Comparison of ENCODE assay signal across 1 cellular context in the genomic region with DNA sequence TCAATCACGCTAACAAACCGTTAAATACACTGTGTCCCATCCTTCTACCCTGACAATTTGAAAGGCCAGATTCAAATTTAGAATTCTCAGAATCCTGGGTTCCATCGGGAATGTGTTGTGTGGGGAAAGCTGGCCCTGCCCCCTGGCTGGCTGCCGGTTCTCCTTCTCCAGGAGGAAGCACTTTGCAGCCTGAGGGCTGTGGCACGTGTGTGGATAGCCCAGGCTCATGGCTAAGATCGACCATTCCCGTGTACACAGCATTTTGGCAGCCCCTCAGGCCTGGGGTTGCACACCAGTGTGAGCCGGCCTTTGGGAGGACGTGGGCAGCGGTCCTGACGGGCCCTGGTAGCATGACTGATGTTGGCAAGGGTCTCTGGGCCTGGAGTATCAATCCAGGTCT.
TF ChIP-seq lines count a peak whose summit lies in the region.

No MANE protein-coding gene starts in this region.

TF ChIP-seq in HepG2, 621 proteins besides CTCF, POLR2A, EP300 and RAD21 (continued from another document):
- TF ChIP-seq, protein P1, sequence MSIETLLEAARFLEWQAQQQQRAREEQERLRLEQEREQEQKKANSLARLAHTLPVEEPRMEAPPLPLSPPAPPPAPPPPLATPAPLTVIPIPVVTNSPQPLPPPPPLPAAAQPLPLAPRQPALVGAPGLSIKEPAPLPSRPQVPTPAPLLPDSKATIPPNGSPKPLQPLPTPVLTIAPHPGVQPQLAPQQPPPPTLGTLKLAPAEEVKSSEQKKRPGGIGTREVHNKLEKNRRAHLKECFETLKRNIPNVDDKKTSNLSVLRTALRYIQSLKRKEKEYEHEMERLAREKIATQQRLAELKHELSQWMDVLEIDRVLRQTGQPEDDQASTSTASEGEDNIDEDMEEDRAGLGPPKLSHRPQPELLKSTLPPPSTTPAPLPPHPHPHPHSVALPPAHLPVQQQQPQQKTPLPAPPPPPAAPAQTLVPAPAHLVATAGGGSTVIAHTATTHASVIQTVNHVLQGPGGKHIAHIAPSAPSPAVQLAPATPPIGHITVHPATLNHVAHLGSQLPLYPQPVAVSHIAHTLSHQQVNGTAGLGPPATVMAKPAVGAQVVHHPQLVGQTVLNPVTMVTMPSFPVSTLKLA (IDR thresholded peaks at IDR 0.05): peak; percentile 52
- no peak for TF ChIP-seq HOXA9 (CRISPR knock-in tag; IDR thresholded peaks at IDR 0.05; ENCODE audit: borderline replicate concordance)
- TF ChIP-seq HES4 (CRISPR knock-in tag; IDR thresholded peaks at IDR 0.05; ENCODE audit: borderline replicate concordance): no peak
- TF ChIP-seq YEATS4 (CRISPR knock-in tag; IDR thresholded peaks at IDR 0.05; ENCODE audit: borderline replicate concordance): no peak
- no peak for TF ChIP-seq PCBP1 (IDR thresholded peaks at IDR 0.05; ENCODE audit: borderline replicate concordance, low read depth, low read length)
- TF ChIP-seq BHLHE40 (IDR thresholded peaks at IDR 0.05; ENCODE audit: low read length): 0 out of 2 replicates have a peak, but pooled peaks have one; percentile 42
- TF ChIP-seq TBL1XR1 (IDR thresholded peaks at IDR 0.05; ENCODE audit: borderline replicate concordance, low read length, partially characterized antibody): no peak
- TF ChIP-seq KMT2B (CRISPR knock-in tag; IDR thresholded peaks at IDR 0.05): no peak
- TF ChIP-seq ZNF552 (CRISPR knock-in tag; IDR thresholded peaks at IDR 0.05; ENCODE audit: borderline replicate concordance): 0 out of 2 replicates have a peak, but pooled peaks have one; percentile 22
- TF ChIP-seq, protein P2, sequence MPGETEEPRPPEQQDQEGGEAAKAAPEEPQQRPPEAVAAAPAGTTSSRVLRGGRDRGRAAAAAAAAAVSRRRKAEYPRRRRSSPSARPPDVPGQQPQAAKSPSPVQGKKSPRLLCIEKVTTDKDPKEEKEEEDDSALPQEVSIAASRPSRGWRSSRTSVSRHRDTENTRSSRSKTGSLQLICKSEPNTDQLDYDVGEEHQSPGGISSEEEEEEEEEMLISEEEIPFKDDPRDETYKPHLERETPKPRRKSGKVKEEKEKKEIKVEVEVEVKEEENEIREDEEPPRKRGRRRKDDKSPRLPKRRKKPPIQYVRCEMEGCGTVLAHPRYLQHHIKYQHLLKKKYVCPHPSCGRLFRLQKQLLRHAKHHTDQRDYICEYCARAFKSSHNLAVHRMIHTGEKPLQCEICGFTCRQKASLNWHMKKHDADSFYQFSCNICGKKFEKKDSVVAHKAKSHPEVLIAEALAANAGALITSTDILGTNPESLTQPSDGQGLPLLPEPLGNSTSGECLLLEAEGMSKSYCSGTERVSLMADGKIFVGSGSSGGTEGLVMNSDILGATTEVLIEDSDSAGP (CRISPR knock-in tag; IDR thresholded peaks at IDR 0.05; ENCODE audit: borderline replicate concordance): peak; percentile 50; the same call in 1 of the 2 replicates
- TF ChIP-seq, protein P3, sequence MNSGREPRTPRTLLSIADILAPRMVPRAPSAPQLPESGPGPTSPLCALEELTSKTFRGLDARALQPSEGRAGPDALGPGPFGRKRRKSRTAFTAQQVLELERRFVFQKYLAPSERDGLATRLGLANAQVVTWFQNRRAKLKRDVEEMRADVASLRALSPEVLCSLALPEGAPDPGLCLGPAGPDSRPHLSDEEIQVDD (CRISPR knock-in tag; IDR thresholded peaks at IDR 0.05; ENCODE audit: borderline replicate concordance): no peak
- no peak for TF ChIP-seq ZNF703 (CRISPR knock-in tag; IDR thresholded peaks at IDR 0.05; ENCODE audit: borderline replicate concordance)
- TF ChIP-seq SKI (IDR thresholded peaks at IDR 0.05; ENCODE audit: partially characterized antibody): no peak
- TF ChIP-seq MIER2 (CRISPR knock-in tag; IDR thresholded peaks at IDR 0.05): no peak
- TF ChIP-seq, protein P4, sequence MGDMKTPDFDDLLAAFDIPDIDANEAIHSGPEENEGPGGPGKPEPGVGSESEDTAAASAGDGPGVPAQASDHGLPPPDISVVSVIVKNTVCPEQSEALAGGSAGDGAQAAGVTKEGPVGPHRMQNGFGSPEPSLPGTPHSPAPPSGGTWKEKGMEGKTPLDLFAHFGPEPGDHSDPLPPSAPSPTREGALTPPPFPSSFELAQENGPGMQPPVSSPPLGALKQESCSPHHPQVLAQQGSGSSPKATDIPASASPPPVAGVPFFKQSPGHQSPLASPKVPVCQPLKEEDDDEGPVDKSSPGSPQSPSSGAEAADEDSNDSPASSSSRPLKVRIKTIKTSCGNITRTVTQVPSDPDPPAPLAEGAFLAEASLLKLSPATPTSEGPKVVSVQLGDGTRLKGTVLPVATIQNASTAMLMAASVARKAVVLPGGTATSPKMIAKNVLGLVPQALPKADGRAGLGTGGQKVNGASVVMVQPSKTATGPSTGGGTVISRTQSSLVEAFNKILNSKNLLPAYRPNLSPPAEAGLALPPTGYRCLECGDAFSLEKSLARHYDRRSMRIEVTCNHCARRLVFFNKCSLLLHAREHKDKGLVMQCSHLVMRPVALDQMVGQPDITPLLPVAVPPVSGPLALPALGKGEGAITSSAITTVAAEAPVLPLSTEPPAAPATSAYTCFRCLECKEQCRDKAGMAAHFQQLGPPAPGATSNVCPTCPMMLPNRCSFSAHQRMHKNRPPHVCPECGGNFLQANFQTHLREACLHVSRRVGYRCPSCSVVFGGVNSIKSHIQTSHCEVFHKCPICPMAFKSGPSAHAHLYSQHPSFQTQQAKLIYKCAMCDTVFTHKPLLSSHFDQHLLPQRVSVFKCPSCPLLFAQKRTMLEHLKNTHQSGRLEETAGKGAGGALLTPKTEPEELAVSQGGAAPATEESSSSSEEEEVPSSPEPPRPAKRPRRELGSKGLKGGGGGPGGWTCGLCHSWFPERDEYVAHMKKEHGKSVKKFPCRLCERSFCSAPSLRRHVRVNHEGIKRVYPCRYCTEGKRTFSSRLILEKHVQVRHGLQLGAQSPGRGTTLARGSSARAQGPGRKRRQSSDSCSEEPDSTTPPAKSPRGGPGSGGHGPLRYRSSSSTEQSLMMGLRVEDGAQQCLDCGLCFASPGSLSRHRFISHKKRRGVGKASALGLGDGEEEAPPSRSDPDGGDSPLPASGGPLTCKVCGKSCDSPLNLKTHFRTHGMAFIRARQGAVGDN (CRISPR knock-in tag; IDR thresholded peaks at IDR 0.05): peak; percentile 77
- TF ChIP-seq KDM5B (CRISPR knock-in tag; IDR thresholded peaks at IDR 0.05; ENCODE audit: borderline replicate concordance): peak; percentile 43; the same call in 1 of the 2 replicates
- no peak for TF ChIP-seq SIN3B (IDR thresholded peaks at IDR 0.05; ENCODE audit: low read length)
- TF ChIP-seq, protein P5, sequence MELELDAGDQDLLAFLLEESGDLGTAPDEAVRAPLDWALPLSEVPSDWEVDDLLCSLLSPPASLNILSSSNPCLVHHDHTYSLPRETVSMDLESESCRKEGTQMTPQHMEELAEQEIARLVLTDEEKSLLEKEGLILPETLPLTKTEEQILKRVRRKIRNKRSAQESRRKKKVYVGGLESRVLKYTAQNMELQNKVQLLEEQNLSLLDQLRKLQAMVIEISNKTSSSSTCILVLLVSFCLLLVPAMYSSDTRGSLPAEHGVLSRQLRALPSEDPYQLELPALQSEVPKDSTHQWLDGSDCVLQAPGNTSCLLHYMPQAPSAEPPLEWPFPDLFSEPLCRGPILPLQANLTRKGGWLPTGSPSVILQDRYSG (CRISPR knock-in tag; IDR thresholded peaks at IDR 0.05): no peak
- no peak for TF ChIP-seq SIN3A (IDR thresholded peaks at IDR 0.05; ENCODE audit: borderline replicate concordance, low read depth, low read length)
- TF ChIP-seq, protein P6, sequence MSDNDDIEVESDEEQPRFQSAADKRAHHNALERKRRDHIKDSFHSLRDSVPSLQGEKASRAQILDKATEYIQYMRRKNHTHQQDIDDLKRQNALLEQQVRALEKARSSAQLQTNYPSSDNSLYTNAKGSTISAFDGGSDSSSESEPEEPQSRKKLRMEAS (IDR thresholded peaks at IDR 0.05): peak; percentile 57; the same call in 1 of the 2 replicates
- TF ChIP-seq TOPORS (CRISPR knock-in tag; IDR thresholded peaks at IDR 0.05): no peak
- 0 out of 2 replicates have a peak, but pooled peaks have one; percentile 22 for TF ChIP-seq ZNF768 (CRISPR knock-in tag; IDR thresholded peaks at IDR 0.05)
- no peak for TF ChIP-seq SAFB2 (CRISPR knock-in tag; IDR thresholded peaks at IDR 0.05; ENCODE audit: borderline replicate concordance, low read depth)
- TF ChIP-seq, protein P7, sequence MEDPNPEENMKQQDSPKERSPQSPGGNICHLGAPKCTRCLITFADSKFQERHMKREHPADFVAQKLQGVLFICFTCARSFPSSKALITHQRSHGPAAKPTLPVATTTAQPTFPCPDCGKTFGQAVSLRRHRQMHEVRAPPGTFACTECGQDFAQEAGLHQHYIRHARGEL (CRISPR knock-in tag; IDR thresholded peaks at IDR 0.05): no peak
- TF ChIP-seq, protein P8, sequence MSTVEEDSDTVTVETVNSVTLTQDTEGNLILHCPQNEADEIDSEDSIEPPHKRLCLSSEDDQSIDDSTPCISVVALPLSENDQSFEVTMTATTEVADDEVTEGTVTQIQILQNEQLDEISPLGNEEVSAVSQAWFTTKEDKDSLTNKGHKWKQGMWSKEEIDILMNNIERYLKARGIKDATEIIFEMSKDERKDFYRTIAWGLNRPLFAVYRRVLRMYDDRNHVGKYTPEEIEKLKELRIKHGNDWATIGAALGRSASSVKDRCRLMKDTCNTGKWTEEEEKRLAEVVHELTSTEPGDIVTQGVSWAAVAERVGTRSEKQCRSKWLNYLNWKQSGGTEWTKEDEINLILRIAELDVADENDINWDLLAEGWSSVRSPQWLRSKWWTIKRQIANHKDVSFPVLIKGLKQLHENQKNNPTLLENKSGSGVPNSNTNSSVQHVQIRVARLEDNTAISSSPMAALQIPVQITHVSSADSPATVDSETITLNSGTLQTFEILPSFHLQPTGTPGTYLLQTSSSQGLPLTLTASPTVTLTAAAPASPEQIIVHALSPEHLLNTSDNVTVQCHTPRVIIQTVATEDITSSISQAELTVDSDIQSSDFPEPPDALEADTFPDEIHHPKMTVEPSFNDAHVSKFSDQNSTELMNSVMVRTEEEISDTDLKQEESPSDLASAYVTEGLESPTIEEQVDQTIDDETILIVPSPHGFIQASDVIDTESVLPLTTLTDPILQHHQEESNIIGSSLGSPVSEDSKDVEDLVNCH (CRISPR knock-in tag; IDR thresholded peaks at IDR 0.05): no peak
- TF ChIP-seq CBX5 (CRISPR knock-in tag; IDR thresholded peaks at IDR 0.05; ENCODE audit: borderline replicate concordance): no peak
- TF ChIP-seq XBP1 (CRISPR knock-in tag; IDR thresholded peaks at IDR 0.05): no peak
- no peak for TF ChIP-seq DNMT3B (CRISPR knock-in tag; conservative IDR thresholded peaks at IDR 0.05)
- TF ChIP-seq HDAC6 (IDR thresholded peaks at IDR 0.05; ENCODE audit: low read depth, low read length): no peak
